In the genomic region with DNA sequence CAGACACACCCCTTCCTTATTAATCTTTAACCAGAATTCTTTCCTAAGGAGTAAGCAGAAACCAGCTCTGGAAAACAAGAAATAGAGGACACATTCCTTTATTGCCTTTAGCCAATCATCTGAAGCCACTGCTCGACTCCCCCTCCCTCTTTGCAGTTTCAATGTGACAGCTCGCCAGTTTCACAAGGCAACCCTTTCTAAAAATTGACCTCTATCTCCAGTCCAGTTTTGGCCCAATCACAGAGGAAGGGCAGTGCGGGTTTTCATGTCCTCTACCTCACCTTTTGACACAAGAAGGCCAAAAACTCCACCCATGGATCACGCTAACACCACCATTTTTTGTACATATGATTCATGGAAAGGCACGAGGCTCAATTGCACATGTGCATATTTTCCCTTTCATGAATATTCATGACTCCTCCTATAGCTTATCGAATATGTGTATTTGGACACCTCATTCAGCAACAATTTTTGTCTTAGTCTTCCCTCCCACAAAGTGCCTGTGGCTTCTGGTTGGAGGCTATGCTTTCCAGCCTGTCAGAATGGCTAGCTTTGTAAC, we compare ENCODE assay signal across 1 cellular context.
TF ChIP-seq lines count a peak whose summit lies in the region.

No MANE protein-coding gene starts in this region.

TF ChIP-seq in GM12878, 131 proteins besides CTCF, POLR2A, EP300 and RAD21:
- TF ChIP-seq WRNIP1 (IDR thresholded peaks at IDR 0.05; ENCODE audit: borderline replicate concordance, low read depth, low read length) (no peak), NFIC (IDR thresholded peaks at IDR 0.05; ENCODE audit: low read depth, low read length) (peak; percentile 15; the same call in 1 of the 2 replicates), SMAD5 (IDR thresholded peaks at IDR 0.05; ENCODE audit: low read depth) (no peak), CBX3 (IDR thresholded peaks at IDR 0.05; ENCODE audit: borderline replicate concordance, low read depth) (no peak), POU2F2 (IDR thresholded peaks at IDR 0.05; ENCODE audit: borderline replicate concordance, low read depth, low read length) (peak; percentile 78; the same call in 2 of the 3 replicates), PRDM15 (CRISPR knock-in tag; IDR thresholded peaks at IDR 0.05) (no peak), JUND (IDR thresholded peaks at IDR 0.05; ENCODE audit: low read depth, low read length) (no peak), BCL3 (IDR thresholded peaks at IDR 0.05; ENCODE audit: borderline replicate concordance, insufficient read depth, low read depth, low read length, poor library complexity, severe bottlenecking) (no peak), RUNX3 (IDR thresholded peaks at IDR 0.05; ENCODE audit: low read length) (0 out of 2 replicates have a peak, but pooled peaks have one; percentile 31), MTA2 (IDR thresholded peaks at IDR 0.05; ENCODE audit: low read depth) (no peak), HDAC2 (IDR thresholded peaks at IDR 0.05) (no peak), SMARCA5 (IDR thresholded peaks at IDR 0.05) (no peak), CREM (IDR thresholded peaks at IDR 0.05; ENCODE audit: low read depth) (no peak), MYC (IDR thresholded peaks at IDR 0.05; ENCODE audit: insufficient read depth, insufficient read length, insufficient replicate concordance, low read length, severe bottlenecking) (no peak), HCFC1 (IDR thresholded peaks at IDR 0.05; ENCODE audit: low read length) (no peak), ETV6 (conservative IDR thresholded peaks at IDR 0.05 in 1 of 2, IDR thresholded peaks at IDR 0.05 in 1 of 2; ENCODE audit: borderline replicate concordance in 1 of 2, low read depth in 1 of 2) (no peak), CEBPZ (IDR thresholded peaks at IDR 0.05; ENCODE audit: low read depth, low read length) (no peak), NR2F1 (conservative IDR thresholded peaks at IDR 0.05) (peak; percentile 60; the same call in 1 of the 2 replicates), SIX5 (IDR thresholded peaks at IDR 0.05; ENCODE audit: low read depth, low read length, severe bottlenecking) (no peak), JUNB (IDR thresholded peaks at IDR 0.05) (no peak; the same call in 1 of the 2 replicates), NFYA (IDR thresholded peaks at IDR 0.05; ENCODE audit: borderline replicate concordance, low read depth, low read length) (no peak), BRCA1 (IDR thresholded peaks at IDR 0.05; ENCODE audit: low read depth, low read length) (no peak), MTA3 (IDR thresholded peaks at IDR 0.05; ENCODE audit: borderline replicate concordance, low read length) (no peak)
